1 cellular context compared by ENCODE assay signal in the genomic region with DNA sequence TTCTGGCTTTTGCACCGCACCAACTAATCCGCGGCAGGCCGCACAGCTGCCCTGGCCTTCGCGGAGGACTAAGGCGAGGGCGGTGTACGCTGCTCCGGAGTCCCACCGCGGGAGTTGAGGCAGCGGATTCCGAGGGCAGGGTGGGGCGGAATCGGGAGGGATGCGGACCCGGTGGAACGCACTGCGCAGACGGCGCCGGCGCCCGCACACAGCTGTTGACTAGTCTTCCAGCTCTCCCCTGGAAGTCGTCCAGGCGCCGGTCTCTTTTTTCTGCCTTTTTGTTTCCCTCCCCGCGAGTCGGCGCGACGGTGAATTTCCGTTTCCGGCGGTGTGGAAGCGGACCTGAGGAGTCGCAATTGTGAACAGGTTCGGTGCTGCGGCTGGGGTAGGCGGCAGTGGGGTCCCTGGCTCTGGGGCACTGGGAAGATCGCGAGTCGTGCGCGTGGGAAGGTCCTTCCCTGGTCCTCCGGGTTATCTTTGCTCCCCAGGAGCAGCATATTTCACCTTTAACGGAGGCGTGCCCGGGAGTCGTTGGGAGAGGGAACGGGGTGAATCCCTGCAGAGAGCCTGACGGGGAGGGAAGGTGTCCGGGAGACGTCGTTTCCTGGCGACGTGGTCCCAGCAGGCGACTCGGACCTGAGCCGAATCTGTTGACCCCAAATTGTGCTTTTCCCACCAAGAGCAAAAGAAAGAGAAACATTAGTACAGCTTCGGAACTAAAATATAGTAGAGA.
A peak's percentile ranks its signal among the peaks of the same experiment; 100 is the strongest.
TF ChIP-seq lines count a peak whose summit lies in the region.

ASAH2B (plus strand) TSS at position 319 of the 733 bp plus-strand sequence. CDS start 5,195 bp downstream, outside the sequence.

TF ChIP-seq in HepG2, 621 proteins besides CTCF, POLR2A, EP300 and RAD21 (continued from another document and continues in another):
- TF ChIP-seq KMT2A (CRISPR knock-in tag; IDR thresholded peaks at IDR 0.05): peak; percentile 76
- TF ChIP-seq ZNF383 (CRISPR knock-in tag; IDR thresholded peaks at IDR 0.05; ENCODE audit: borderline replicate concordance): no peak
- TF ChIP-seq HNF1A (IDR thresholded peaks at IDR 0.05; ENCODE audit: low read depth): no peak
- TF ChIP-seq HNF1A (CRISPR knock-in tag; IDR thresholded peaks at IDR 0.05; ENCODE audit: borderline replicate concordance): no peak; the same call in 1 of the 2 replicates
- peak; percentile 66; the same call in 1 of the 2 replicates for TF ChIP-seq ATF2 (CRISPR knock-in tag; IDR thresholded peaks at IDR 0.05)
- TF ChIP-seq, protein P1, sequence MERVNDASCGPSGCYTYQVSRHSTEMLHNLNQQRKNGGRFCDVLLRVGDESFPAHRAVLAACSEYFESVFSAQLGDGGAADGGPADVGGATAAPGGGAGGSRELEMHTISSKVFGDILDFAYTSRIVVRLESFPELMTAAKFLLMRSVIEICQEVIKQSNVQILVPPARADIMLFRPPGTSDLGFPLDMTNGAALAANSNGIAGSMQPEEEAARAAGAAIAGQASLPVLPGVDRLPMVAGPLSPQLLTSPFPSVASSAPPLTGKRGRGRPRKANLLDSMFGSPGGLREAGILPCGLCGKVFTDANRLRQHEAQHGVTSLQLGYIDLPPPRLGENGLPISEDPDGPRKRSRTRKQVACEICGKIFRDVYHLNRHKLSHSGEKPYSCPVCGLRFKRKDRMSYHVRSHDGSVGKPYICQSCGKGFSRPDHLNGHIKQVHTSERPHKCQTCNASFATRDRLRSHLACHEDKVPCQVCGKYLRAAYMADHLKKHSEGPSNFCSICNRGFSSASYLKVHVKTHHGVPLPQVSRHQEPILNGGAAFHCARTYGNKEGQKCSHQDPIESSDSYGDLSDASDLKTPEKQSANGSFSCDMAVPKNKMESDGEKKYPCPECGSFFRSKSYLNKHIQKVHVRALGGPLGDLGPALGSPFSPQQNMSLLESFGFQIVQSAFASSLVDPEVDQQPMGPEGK (CRISPR knock-in tag; IDR thresholded peaks at IDR 0.05): peak; percentile 31; the same call in 1 of the 2 replicates
- no peak for TF ChIP-seq ZNF468 (CRISPR knock-in tag; IDR thresholded peaks at IDR 0.05)
- TF ChIP-seq ZKSCAN8 (CRISPR knock-in tag; IDR thresholded peaks at IDR 0.05; ENCODE audit: borderline replicate concordance): no peak
- no peak for TF ChIP-seq ZNF850 (CRISPR knock-in tag; conservative IDR thresholded peaks at IDR 0.05)
- no peak for TF ChIP-seq NFYB (CRISPR knock-in tag; IDR thresholded peaks at IDR 0.05)
- no peak for TF ChIP-seq ZNF616 (CRISPR knock-in tag; IDR thresholded peaks at IDR 0.05; ENCODE audit: low read depth)
- peak; percentile 57; the same call in 1 of the 2 replicates for TF ChIP-seq KDM4B (CRISPR knock-in tag; IDR thresholded peaks at IDR 0.05)
- TF ChIP-seq ZNF577 (CRISPR knock-in tag; IDR thresholded peaks at IDR 0.05; ENCODE audit: borderline replicate concordance, low read depth): no peak
- TF ChIP-seq MAZ (IDR thresholded peaks at IDR 0.05; ENCODE audit: borderline replicate concordance, low read depth, low read length): no peak
- TF ChIP-seq MAZ (CRISPR knock-in tag; IDR thresholded peaks at IDR 0.05; ENCODE audit: low read depth): peak; percentile 56; the same call in 1 of the 2 replicates
- no peak for TF ChIP-seq ZNF367 (CRISPR knock-in tag; IDR thresholded peaks at IDR 0.05; ENCODE audit: borderline replicate concordance)
- TF ChIP-seq, protein P2, sequence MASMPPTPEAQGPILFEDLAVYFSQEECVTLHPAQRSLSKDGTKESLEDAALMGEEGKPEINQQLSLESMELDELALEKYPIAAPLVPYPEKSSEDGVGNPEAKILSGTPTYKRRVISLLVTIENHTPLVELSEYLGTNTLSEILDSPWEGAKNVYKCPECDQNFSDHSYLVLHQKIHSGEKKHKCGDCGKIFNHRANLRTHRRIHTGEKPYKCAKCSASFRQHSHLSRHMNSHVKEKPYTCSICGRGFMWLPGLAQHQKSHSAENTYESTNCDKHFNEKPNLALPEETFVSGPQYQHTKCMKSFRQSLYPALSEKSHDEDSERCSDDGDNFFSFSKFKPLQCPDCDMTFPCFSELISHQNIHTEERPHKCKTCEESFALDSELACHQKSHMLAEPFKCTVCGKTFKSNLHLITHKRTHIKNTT (CRISPR knock-in tag; IDR thresholded peaks at IDR 0.05): no peak
- no peak for TF ChIP-seq ZNF333 (CRISPR knock-in tag; IDR thresholded peaks at IDR 0.05; ENCODE audit: borderline replicate concordance)
- no peak for TF ChIP-seq ZNF180 (CRISPR knock-in tag; IDR thresholded peaks at IDR 0.05; ENCODE audit: borderline replicate concordance, low read depth)
- 0 out of 2 replicates have a peak, but pooled peaks have one; percentile 52 for TF ChIP-seq MTF2 (CRISPR knock-in tag; IDR thresholded peaks at IDR 0.05; ENCODE audit: borderline replicate concordance)
- no peak for TF ChIP-seq RFXANK (CRISPR knock-in tag; IDR thresholded peaks at IDR 0.05)
- TF ChIP-seq ZNF253 (CRISPR knock-in tag; IDR thresholded peaks at IDR 0.05; ENCODE audit: borderline replicate concordance): no peak; the same call in 1 of the 2 replicates
- TF ChIP-seq, protein P3, sequence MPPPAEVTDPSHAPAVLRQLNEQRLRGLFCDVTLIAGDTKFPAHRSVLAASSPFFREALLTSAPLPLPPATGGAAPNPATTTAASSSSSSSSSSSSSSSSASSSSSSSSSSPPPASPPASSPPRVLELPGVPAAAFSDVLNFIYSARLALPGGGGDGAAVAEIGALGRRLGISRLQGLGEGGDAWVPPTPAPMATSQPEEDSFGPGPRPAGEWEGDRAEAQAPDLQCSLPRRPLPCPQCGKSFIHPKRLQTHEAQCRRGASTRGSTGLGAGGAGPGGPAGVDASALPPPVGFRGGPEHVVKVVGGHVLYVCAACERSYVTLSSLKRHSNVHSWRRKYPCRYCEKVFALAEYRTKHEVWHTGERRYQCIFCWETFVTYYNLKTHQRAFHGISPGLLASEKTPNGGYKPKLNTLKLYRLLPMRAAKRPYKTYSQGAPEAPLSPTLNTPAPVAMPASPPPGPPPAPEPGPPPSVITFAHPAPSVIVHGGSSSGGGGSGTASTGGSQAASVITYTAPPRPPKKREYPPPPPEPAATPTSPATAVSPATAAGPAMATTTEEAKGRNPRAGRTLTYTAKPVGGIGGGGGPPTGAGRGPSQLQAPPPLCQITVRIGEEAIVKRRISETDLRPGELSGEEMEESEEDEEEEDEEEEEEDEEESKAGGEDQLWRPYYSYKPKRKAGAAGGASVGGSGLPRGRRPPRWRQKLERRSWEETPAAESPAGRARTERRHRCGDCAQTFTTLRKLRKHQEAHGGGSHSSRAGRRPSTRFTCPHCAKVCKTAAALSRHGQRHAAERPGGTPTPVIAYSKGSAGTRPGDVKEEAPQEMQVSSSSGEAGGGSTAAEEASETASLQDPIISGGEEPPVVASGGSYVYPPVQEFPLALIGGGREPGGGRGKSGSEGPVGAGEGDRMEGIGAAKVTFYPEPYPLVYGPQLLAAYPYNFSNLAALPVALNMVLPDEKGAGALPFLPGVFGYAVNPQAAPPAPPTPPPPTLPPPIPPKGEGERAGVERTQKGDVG (CRISPR knock-in tag; IDR thresholded peaks at IDR 0.05; ENCODE audit: borderline replicate concordance): 0 out of 2 replicates have a peak, but pooled peaks have one; percentile 44
- no peak for TF ChIP-seq RCOR2 (CRISPR knock-in tag; IDR thresholded peaks at IDR 0.05)
- TF ChIP-seq, protein P4, sequence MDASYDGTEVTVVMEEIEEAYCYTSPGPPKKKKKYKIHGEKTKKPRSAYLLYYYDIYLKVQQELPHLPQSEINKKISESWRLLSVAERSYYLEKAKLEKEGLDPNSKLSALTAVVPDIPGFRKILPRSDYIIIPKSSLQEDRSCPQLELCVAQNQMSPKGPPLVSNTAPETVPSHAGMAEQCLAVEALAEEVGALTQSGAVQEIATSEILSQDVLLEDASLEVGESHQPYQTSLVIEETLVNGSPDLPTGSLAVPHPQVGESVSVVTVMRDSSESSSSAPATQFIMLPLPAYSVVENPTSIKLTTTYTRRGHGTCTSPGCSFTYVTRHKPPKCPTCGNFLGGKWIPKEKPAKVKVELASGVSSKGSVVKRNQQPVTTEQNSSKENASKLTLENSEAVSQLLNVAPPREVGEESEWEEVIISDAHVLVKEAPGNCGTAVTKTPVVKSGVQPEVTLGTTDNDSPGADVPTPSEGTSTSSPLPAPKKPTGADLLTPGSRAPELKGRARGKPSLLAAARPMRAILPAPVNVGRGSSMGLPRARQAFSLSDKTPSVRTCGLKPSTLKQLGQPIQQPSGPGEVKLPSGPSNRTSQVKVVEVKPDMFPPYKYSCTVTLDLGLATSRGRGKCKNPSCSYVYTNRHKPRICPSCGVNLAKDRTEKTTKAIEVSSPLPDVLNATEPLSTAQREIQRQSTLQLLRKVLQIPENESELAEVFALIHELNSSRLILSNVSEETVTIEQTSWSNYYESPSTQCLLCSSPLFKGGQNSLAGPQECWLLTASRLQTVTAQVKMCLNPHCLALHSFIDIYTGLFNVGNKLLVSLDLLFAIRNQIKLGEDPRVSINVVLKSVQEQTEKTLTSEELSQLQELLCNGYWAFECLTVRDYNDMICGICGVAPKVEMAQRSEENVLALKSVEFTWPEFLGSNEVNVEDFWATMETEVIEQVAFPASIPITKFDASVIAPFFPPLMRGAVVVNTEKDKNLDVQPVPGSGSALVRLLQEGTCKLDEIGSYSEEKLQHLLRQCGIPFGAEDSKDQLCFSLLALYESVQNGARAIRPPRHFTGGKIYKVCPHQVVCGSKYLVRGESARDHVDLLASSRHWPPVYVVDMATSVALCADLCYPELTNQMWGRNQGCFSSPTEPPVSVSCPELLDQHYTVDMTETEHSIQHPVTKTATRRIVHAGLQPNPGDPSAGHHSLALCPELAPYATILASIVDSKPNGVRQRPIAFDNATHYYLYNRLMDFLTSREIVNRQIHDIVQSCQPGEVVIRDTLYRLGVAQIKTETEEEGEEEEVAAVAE (CRISPR knock-in tag; IDR thresholded peaks at IDR 0.05; ENCODE audit: borderline replicate concordance): no peak
- peak; percentile 82 for TF ChIP-seq CREM (IDR thresholded peaks at IDR 0.05)
- TF ChIP-seq CREM (CRISPR knock-in tag; IDR thresholded peaks at IDR 0.05): no peak
- peak; percentile 98; the same call in 1 of the 2 replicates for TF ChIP-seq ZNF558 (CRISPR knock-in tag; IDR thresholded peaks at IDR 0.05; ENCODE audit: borderline replicate concordance)
- peak; percentile 82 for TF ChIP-seq PHF21A (CRISPR knock-in tag; IDR thresholded peaks at IDR 0.05)
- no peak for TF ChIP-seq ZBTB3 (CRISPR knock-in tag; IDR thresholded peaks at IDR 0.05; ENCODE audit: borderline replicate concordance, low read depth)
- no peak for TF ChIP-seq ZNF124 (CRISPR knock-in tag; IDR thresholded peaks at IDR 0.05)
- peak; percentile 90 for TF ChIP-seq NRL (CRISPR knock-in tag; IDR thresholded peaks at IDR 0.05; ENCODE audit: borderline replicate concordance)
- no peak for TF ChIP-seq THYN1 (CRISPR knock-in tag; IDR thresholded peaks at IDR 0.05; ENCODE audit: borderline replicate concordance, low read depth)
- no peak for TF ChIP-seq ZNF484 (CRISPR knock-in tag; IDR thresholded peaks at IDR 0.05; ENCODE audit: borderline replicate concordance, low read depth)
- no peak for TF ChIP-seq ZNF205 (CRISPR knock-in tag; IDR thresholded peaks at IDR 0.05)
- TF ChIP-seq ZNF431 (CRISPR knock-in tag; IDR thresholded peaks at IDR 0.05; ENCODE audit: borderline replicate concordance, low read depth): peak; percentile 52; the same call in 1 of the 2 replicates
- no peak for TF ChIP-seq ZNF7 (CRISPR knock-in tag; IDR thresholded peaks at IDR 0.05)
- peak; percentile 97 for TF ChIP-seq HNRNPLL (IDR thresholded peaks at IDR 0.05; ENCODE audit: low read depth, low read length, poor library complexity, severe bottlenecking)
- no peak for TF ChIP-seq SCMH1 (CRISPR knock-in tag; IDR thresholded peaks at IDR 0.05; ENCODE audit: borderline replicate concordance)
- peak; percentile 73; the same call in 1 of the 2 replicates for TF ChIP-seq SATB2 (CRISPR knock-in tag; IDR thresholded peaks at IDR 0.05)
- TF ChIP-seq GATAD1 (CRISPR knock-in tag; IDR thresholded peaks at IDR 0.05): peak; percentile 88
- TF ChIP-seq SP1 (IDR thresholded peaks at IDR 0.05): no peak
- TF ChIP-seq SP1 (CRISPR knock-in tag; IDR thresholded peaks at IDR 0.05): no peak
- 0 out of 2 replicates have a peak, but pooled peaks have one; percentile 33 for TF ChIP-seq NCOA2 (CRISPR knock-in tag; IDR thresholded peaks at IDR 0.05)
- no peak for TF ChIP-seq NR0B2 (CRISPR knock-in tag; IDR thresholded peaks at IDR 0.05)
- TF ChIP-seq ZNF207 (IDR thresholded peaks at IDR 0.05; ENCODE audit: borderline replicate concordance): no peak
